ENCODE assay signal across 12 cellular contexts in genomic region chr7:158650821-158651225, GRCh38. TPM values are rescaled to one million over a fixed set of nuclear protein-coding genes. Genes with fewer than 3 reads are reported as not detected.
A peak's percentile ranks its signal among the peaks of the same experiment; 100 is the strongest.
DNase-seq lines count a peak whose midpoint lies in the region; ATAC-seq and TF ChIP-seq lines count a peak whose summit lies in the region.
"Had no signal": no experiment of that assay in that cellular context is flagged by ENCODE, and none has a peak within 500 bp of the region (broad histone marks: within the 10 kb centered on the region; RNA-seq: fewer than 3 reads in every experiment).

No MANE protein-coding gene starts in this region.

- no peak for ATAC-seq in psoas muscle
- no peak for ATAC-seq in GM21447 (IDR thresholded peaks at IDR 0.05; ENCODE audit: unreplicated experiment)

- H3K27me3 ChIP-seq in ascending aorta (no peaks in the 10 kb centered on the region), psoas muscle (ENCODE audit: insufficient read depth in 3 of 3, low read length in 2 of 3) (no peaks in the 10 kb centered on the region)

- H3K36me3 Mint-ChIP-seq in mesothelial cell of epicardium, result peaks cover 5% of the 10 kb centered on the region

- H3K36me3 ChIP-seq in ascending aorta, result peaks cover 5 to 6% of the 10 kb centered on the region in 2 donors
- peaks cover 0 to 39% of the 10 kb centered on the region in 2 donors for H3K36me3 ChIP-seq in psoas muscle (ENCODE audit: insufficient read depth in 1 of 2, low read depth in 1 of 2)

- H3K4me1 ChIP-seq in ascending aorta (peaks cover 3 to 18% of the 10 kb centered on the region in 2 donors), psoas muscle (no peaks in the 10 kb centered on the region)

- WGBS in psoas muscle, 3 donors, result 87 to 91% (median 91%) methylated on average over 7 of the region's 7 CpGs

- H3K4me3 ChIP-seq in ascending aorta, result no peak overlapping the region
- H3K4me3 ChIP-seq in psoas muscle, result no peak overlapping the region

- peak; percentile 15 for DNase-seq in AG09319 (ENCODE audit: extremely low read depth, low read depth)
- peak; percentile 75 for DNase-seq in HCEC 1CT
- DNase-seq in ascending aorta (ENCODE audit: low spot score in 2 of 2), result no peak
- DNase-seq in mesothelial cell of epicardium (ENCODE audit: low spot score in 2 of 2, unreplicated experiment in 2 of 2), result no peak
- DNase-seq in psoas muscle, result no peak
- no peak for DNase-seq in DMS153 (lab: John Stamatoyannopoulos, UW)
- no peak for DNase-seq in NCI-H510A (lab: John Stamatoyannopoulos, UW)
- DNase-seq: activated B cell treated with CpG ODN at 0.5 μM for 24 hours; effector memory CD4-positive, alpha-beta T cell; NCI-H2227 treated with DMSO at 0.1 percent for 48 hours had no signal

- no peaks in the 10 kb centered on the region for H3K27me3 Mint-ChIP-seq in mesothelial cell of epicardium (ENCODE audit: low read depth)
- H3K27me3 Mint-ChIP-seq: activated B cell treated with CpG ODN at 0.5 μM for 24 hours; activated naive CD8-positive, alpha-beta T cell had no signal

- H3K4me1 Mint-ChIP-seq in mesothelial cell of epicardium, result peaks cover 11% of the 10 kb centered on the region
- H3K4me1 Mint-ChIP-seq: activated B cell treated with CpG ODN at 0.5 μM for 24 hours had no signal

- intact Hi-C loops in ascending aorta (cut with DNase I), result no loop called here
- intact Hi-C loops in psoas muscle (cut with DNase I), result no loop called here

- peak overlapping the region; percentile 72 for H3K27ac Mint-ChIP-seq in mesothelial cell of epicardium
- H3K27ac Mint-ChIP-seq: activated B cell treated with CpG ODN at 0.5 μM for 24 hours; activated naive CD8-positive, alpha-beta T cell had no signal

- H3K27ac ChIP-seq in ascending aorta (peak overlapping the region; percentile 41 to 51), psoas muscle (no peak overlapping the region)

- H3K9me3 ChIP-seq in ascending aorta (no peaks in the 10 kb centered on the region), psoas muscle (no peaks in the 10 kb centered on the region)

- H3K4me3 Mint-ChIP-seq in mesothelial cell of epicardium, result no peak overlapping the region
- H3K4me3 Mint-ChIP-seq: activated B cell treated with CpG ODN at 0.5 μM for 24 hours; activated naive CD8-positive, alpha-beta T cell had no signal

- TF ChIP-seq CTCF in AG09319 (IDR thresholded peaks at IDR 0.05; ENCODE audit: low read depth, low read length) (no peak), ascending aorta (IDR thresholded peaks at IDR 0.05) (no peak), mesothelial cell of epicardium (IDR thresholded peaks at IDR 0.05; ENCODE audit: unreplicated experiment) (no peak), psoas muscle (IDR thresholded peaks at IDR 0.05) (no peak)

- H3K9me3 Mint-ChIP-seq in mesothelial cell of epicardium, result peaks cover 3% of the 10 kb centered on the region

RNA-seq across cellular contexts. Expression of gene NCAPG2, which starts 53.8 kb away (rescaled TPM):
- total RNA-seq in ascending aorta (1.6 TPM), mesothelial cell of epicardium (21.2 to 26.6 TPM (median 22.5 TPM) in 3 replicates), psoas muscle (1 to 10 TPM; 2.2 to 3.8 (median 3.2) TPM)
- 1 to 10 TPM; 1.9 to 3.3 (median 1.9) TPM for polyA plus RNA-seq in psoas muscle

Comparison
In these comparisons a context has a peak if more than half of its experiments do, and no peak if none do; other contexts are left out.
1. DNase-seq: peak in AG09319 (single experiment) and HCEC 1CT (single experiment); none in ascending aorta (0 of 2), mesothelial cell of epicardium (0 of 2), psoas muscle (0 of 2), DMS153 (single experiment) and NCI-H510A (single experiment).